19 cellular contexts compared by ENCODE assay signal in genomic region chr17:66779186-66779585, GRCh38. TPM values are rescaled to one million over a fixed set of nuclear protein-coding genes. Genes with fewer than 3 reads are reported as not detected.
A peak's percentile ranks its signal among the peaks of the same experiment; 100 is the strongest.
DNase-seq lines count a peak whose midpoint lies in the region; ATAC-seq and TF ChIP-seq lines count a peak whose summit lies in the region.
"Had no signal": no experiment of that assay in that cellular context is flagged by ENCODE, and none has a peak within 500 bp of the region (broad histone marks: within the 10 kb centered on the region; RNA-seq: fewer than 3 reads in every experiment).

No MANE protein-coding gene starts in this region.

- H3K36me3 Mint-ChIP-seq in WTC11 (peaks cover 7% of the 10 kb centered on the region), neural progenitor cell (no peaks in the 10 kb centered on the region)

- H3K4me1 Mint-ChIP-seq in WTC11 = peaks cover 83% of the 10 kb centered on the region
- peaks cover 55% of the 10 kb centered on the region for H3K4me1 Mint-ChIP-seq in neural progenitor cell
- H3K4me1 Mint-ChIP-seq: CD14-positive monocyte had no signal

- H3K4me1 ChIP-seq in neural progenitor cell = peaks cover 35% of the 10 kb centered on the region

- H3F3A ChIP-seq in neural progenitor cell (ENCODE audit: low read depth) = peaks cover 15% of the 10 kb centered on the region

- H3K79me2 ChIP-seq in neural progenitor cell (ENCODE audit: low read depth) = no peaks in the 10 kb centered on the region

- H4K20me1 ChIP-seq in neural progenitor cell (ENCODE audit: low read depth) = no peaks in the 10 kb centered on the region

- no peak overlapping the region for H3K27ac ChIP-seq in neural progenitor cell

- no peak for ATAC-seq in WTC11

- H3K9me3 ChIP-seq in neural progenitor cell (ENCODE audit: low read depth) = no peaks in the 10 kb centered on the region

- H2AFZ ChIP-seq in neural progenitor cell (replicated peaks) = peak overlapping the region; percentile 30

- POLR2A ChIA-PET in WTC11 (lab: Charles Lee) = interaction anchor here (0.7 kb wide), 1 partner anchor 403 kb away, joined by 4 read pairs; no protein-coding TSS in a partner anchor

- H3K9ac ChIP-seq in neural progenitor cell = no peak overlapping the region

- H3K4me3 ChIP-seq in neural progenitor cell = no peak overlapping the region

- H3K27me3 Mint-ChIP-seq in WTC11 (ENCODE audit: low read depth) = no peaks in the 10 kb centered on the region
- H3K27me3 Mint-ChIP-seq in neural progenitor cell (ENCODE audit: insufficient read depth, low read depth) = no peaks in the 10 kb centered on the region

- H3K4me2 ChIP-seq in neural progenitor cell = no peak overlapping the region

- DNase-seq in NCI-H1417 (lab: John Stamatoyannopoulos, UW) (peak in 2 of 3 experiments; percentile 50 to 85), NCI-H1417 treated with DMSO at 0.1 percent for 48 hours (lab: John Stamatoyannopoulos, UW) (no peak), NCI-H1436 treated with DMSO at 0.1 percent for 48 hours (lab: John Stamatoyannopoulos, UW) (peak; percentile 38), WTC11 (ENCODE audit: low spot score) (no peak), neural progenitor cell (ENCODE audit: low spot score) (no peak), Ammon's horn (ENCODE audit: low spot score) (no peak)
- no peak for DNase-seq in central memory CD4-positive, alpha-beta T cell
- no peak for DNase-seq in stimulated activated naive CD4-positive, alpha-beta T cell treated with Interleukin-2 at 50 U/mL for 16 hours (lab: John Stamatoyannopoulos, UW)
- DNase-seq: Calu3, DND-41, GF-D8, MM.1S, NCI-H1694, NCI-H2107, NCI-H446 treated with DMSO at 0.1 percent for 48 hours, SIG-M5 had no signal

- H3K27ac Mint-ChIP-seq in WTC11 (peak overlapping the region; percentile 100), neural progenitor cell (peak overlapping the region; percentile 39)

- H3K27me3 ChIP-seq in neural progenitor cell = no peaks in the 10 kb centered on the region

- TF ChIP-seq CTCF in WTC11 (IDR thresholded peaks at IDR 0.05) (no peak), neural progenitor cell (IDR thresholded peaks at IDR 0.05) (no peak)

- CTCF ChIA-PET in WTC11 (lab: Charles Lee) = interaction anchor here (2.0 kb wide), 1 partner anchor 51 kb away, joined by 8 read pairs; no protein-coding TSS in a partner anchor

- H3K4me3 Mint-ChIP-seq in WTC11 (no peak overlapping the region), neural progenitor cell (no peak overlapping the region)
- H3K4me3 Mint-ChIP-seq: CD14-positive monocyte had no signal

- H3K36me3 ChIP-seq in neural progenitor cell = no peaks in the 10 kb centered on the region

- H3K9me3 Mint-ChIP-seq in WTC11 = 0 out of 2 replicates have a peak, but pooled peaks cover 4% of the 10 kb centered on the region
- H3K9me3 Mint-ChIP-seq in neural progenitor cell = no peaks in the 10 kb centered on the region

TF ChIP-seq in WTC11, 78 proteins besides CTCF, POLR2A, EP300 and RAD21:
- TF ChIP-seq ELF4 (CRISPR knock-in tag; IDR thresholded peaks at IDR 0.05; ENCODE audit: low read depth) (no peak), ATF1 (CRISPR knock-in tag; IDR thresholded peaks at IDR 0.05) (no peak), AR (CRISPR knock-in tag; IDR thresholded peaks at IDR 0.05) (no peak), CREM (CRISPR knock-in tag; IDR thresholded peaks at IDR 0.05) (no peak)

RNA-seq across cellular contexts. Expression of gene CACNG5, which starts 55.7 kb away (rescaled TPM):
- total RNA-seq in WTC11 (2021) = 1.9 to 3.1 TPM (median 2.8 TPM) in 3 replicates
- not detected in 2 replicates for total RNA-seq in neural progenitor cell (ENCODE audit: low replicate concordance)
- total RNA-seq: Calu3, OCI-LY7, RPMI7951 had no signal

Comparison
In these comparisons a context has a peak if more than half of its experiments do, and no peak if none do; other contexts are left out.
1. DNase-seq: peak in NCI-H1417 (2 of 3) and NCI-H1436 treated with DMSO at 0.1 percent for 48 hours (single experiment); none in NCI-H1417 treated with DMSO at 0.1 percent for 48 hours (single experiment), WTC11 (single experiment), neural progenitor cell (single experiment), Ammon's horn (single experiment), central memory CD4-positive, alpha-beta T cell (single experiment) and stimulated activated naive CD4-positive, alpha-beta T cell treated with Interleukin-2 at 50 U/mL for 16 hours (single experiment).